ENCODE assay signal across 1 cellular context in genomic region chr2:43927442-43927841, GRCh38.
TF ChIP-seq lines count a peak whose summit lies in the region.

No MANE protein-coding gene starts in this region.

TF ChIP-seq in GM12878, 131 proteins besides CTCF, POLR2A, EP300 and RAD21:
- TF ChIP-seq ATF2 (IDR thresholded peaks at IDR 0.05; ENCODE audit: low read length) (0 out of 2 replicates have a peak, but pooled peaks have one; percentile 35), ZZZ3 (IDR thresholded peaks at IDR 0.05; ENCODE audit: control insufficient read depth, insufficient read length, low read depth) (no peak), RUNX3 (IDR thresholded peaks at IDR 0.05; ENCODE audit: low read length) (peak; percentile 12; the same call in 1 of the 2 replicates), NFIC (IDR thresholded peaks at IDR 0.05; ENCODE audit: low read depth, low read length) (0 out of 2 replicates have a peak, but pooled peaks have one; percentile 17), SUZ12 (IDR thresholded peaks at IDR 0.05; ENCODE audit: unreplicated experiment) (no peak), JUNB (IDR thresholded peaks at IDR 0.05) (peak; percentile 71), BMI1 (IDR thresholded peaks at IDR 0.05; ENCODE audit: borderline replicate concordance) (no peak), IRF4 (IDR thresholded peaks at IDR 0.05; ENCODE audit: low read depth, low read length) (0 out of 2 replicates have a peak, but pooled peaks have one; percentile 15), NBN (IDR thresholded peaks at IDR 0.05) (no peak), ATF7 (IDR thresholded peaks at IDR 0.05; ENCODE audit: low read depth) (peak; percentile 50; the same call in 1 of the 2 replicates)
